In genomic region chr16:46908540-46909372, GRCh38 we compare ENCODE assay signal across 1 cellular context.
TF ChIP-seq lines count a peak whose summit lies in the region.

No MANE protein-coding gene starts in this region.

TF ChIP-seq in HepG2, 621 proteins besides CTCF, POLR2A, EP300 and RAD21 (continued from another document and continues in another):
- TF ChIP-seq, protein P1, sequence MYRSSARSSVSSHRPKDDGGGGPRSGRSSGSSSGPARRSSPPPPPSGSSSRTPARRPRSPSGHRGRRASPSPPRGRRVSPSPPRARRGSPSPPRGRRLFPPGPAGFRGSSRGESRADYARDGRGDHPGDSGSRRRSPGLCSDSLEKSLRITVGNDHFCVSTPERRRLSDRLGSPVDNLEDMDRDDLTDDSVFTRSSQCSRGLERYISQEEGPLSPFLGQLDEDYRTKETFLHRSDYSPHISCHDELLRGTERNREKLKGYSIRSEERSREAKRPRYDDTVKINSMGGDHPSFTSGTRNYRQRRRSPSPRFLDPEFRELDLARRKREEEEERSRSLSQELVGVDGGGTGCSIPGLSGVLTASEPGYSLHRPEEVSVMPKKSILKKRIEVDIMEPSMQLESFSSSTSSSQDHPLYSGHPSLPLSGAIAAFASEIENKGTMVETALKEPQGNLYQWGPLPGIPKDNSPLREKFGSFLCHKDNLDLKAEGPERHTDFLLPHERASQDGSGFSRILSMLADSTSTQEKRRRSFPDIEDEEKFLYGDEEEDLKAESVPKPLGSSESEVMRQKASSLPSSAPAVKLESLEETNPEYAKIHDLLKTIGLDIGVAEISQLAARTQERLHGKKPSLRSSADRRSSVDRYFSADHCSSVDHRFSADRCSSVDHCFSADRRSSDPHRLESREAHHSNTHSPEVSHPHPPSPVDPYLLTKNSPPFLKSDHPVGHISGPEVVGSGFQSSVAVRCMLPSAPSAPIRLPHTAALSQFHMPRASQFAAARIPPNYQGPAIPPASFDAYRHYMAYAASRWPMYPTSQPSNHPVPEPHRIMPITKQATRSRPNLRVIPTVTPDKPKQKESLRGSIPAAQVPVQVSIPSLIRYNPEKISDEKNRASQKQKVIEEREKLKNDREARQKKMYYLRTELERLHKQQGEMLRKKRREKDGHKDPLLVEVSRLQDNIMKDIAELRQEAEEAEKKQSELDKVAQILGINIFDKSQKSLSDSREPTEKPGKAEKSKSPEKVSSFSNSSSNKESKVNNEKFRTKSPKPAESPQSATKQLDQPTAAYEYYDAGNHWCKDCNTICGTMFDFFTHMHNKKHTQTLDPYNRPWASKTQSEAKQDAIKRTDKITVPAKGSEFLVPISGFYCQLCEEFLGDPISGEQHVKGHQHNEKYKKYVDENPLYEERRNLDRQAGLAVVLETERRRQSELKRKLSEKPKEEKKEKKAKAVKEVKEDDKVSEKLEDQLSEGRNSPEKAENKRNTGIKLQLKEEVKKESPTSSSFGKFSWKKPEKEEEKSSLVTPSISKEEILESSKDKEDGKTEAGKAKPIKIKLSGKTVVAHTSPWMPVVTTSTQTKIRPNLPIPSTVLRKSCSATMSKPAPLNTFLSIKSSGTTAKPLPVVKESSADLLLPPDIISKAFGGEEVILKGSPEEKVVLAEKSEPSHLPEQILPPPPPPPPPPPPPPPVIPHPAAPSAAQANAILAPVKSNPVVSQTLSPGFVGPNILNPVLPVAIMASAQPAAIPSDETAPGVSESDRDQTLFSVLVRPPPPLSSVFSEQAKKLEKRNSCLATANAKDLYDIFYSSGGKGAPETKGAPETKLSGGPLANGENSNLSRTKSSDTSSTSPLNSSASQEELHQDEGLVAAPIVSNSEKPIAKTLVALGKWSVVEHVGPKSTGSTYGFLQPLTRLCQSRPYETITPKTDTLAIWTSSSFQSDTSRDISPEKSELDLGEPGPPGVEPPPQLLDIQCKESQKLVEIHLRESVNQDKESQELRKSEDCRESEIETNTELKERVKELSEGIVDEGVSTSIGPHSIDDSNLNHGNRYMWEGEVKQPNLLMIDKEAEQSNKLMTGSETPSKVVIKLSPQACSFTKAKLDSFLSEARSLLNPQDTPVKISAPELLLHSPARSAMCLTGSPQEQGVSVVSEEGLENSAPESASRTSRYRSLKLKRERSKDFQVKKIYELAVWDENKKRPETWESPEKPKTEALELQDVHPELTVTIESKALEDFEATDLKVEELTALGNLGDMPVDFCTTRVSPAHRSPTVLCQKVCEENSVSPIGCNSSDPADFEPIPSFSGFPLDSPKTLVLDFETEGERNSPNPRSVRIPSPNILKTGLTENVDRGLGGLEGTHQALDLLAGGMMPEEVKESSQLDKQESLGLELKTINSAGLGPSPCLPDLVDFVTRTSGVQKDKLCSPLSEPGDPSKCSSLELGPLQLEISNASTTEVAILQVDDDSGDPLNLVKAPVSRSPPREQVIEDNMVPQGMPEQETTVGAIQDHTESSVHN (CRISPR knock-in tag; IDR thresholded peaks at IDR 0.05), result no peak
- TF ChIP-seq HES4 (CRISPR knock-in tag; IDR thresholded peaks at IDR 0.05; ENCODE audit: borderline replicate concordance), result no peak
- no peak for TF ChIP-seq HDAC1 (CRISPR knock-in tag; IDR thresholded peaks at IDR 0.05)
- TF ChIP-seq MEIS1 (CRISPR knock-in tag; IDR thresholded peaks at IDR 0.05; ENCODE audit: borderline replicate concordance), result 0 out of 2 replicates have a peak, but pooled peaks have one; percentile 18
- no peak for TF ChIP-seq ZNF879 (CRISPR knock-in tag; IDR thresholded peaks at IDR 0.05)
- TF ChIP-seq SNAPC2 (CRISPR knock-in tag; IDR thresholded peaks at IDR 0.05), result no peak
- TF ChIP-seq ZBTB3 (CRISPR knock-in tag; IDR thresholded peaks at IDR 0.05; ENCODE audit: borderline replicate concordance, low read depth), result 0 out of 2 replicates have a peak, but pooled peaks have one; percentile 62
- TF ChIP-seq ZNF383 (CRISPR knock-in tag; IDR thresholded peaks at IDR 0.05; ENCODE audit: borderline replicate concordance), result no peak
- no peak for TF ChIP-seq ATRX (CRISPR knock-in tag; IDR thresholded peaks at IDR 0.05; ENCODE audit: borderline replicate concordance)
- TF ChIP-seq ZNF83 (CRISPR knock-in tag; IDR thresholded peaks at IDR 0.05; ENCODE audit: borderline replicate concordance), result no peak
- no peak for TF ChIP-seq MTF2 (CRISPR knock-in tag; IDR thresholded peaks at IDR 0.05; ENCODE audit: borderline replicate concordance)
- TF ChIP-seq ZC3H4 (CRISPR knock-in tag; IDR thresholded peaks at IDR 0.05; ENCODE audit: borderline replicate concordance), result no peak
- no peak for TF ChIP-seq RBFOX2 (IDR thresholded peaks at IDR 0.05; ENCODE audit: low read depth, low read length)
- 0 out of 2 replicates have a peak, but pooled peaks have one; percentile 51 for TF ChIP-seq ZNF335 (CRISPR knock-in tag; IDR thresholded peaks at IDR 0.05)
- TF ChIP-seq ZNF619 (CRISPR knock-in tag; IDR thresholded peaks at IDR 0.05), result no peak
- no peak for TF ChIP-seq RFX5 (IDR thresholded peaks at IDR 0.05; ENCODE audit: low read depth, low read length)
- TF ChIP-seq ZNF672 (CRISPR knock-in tag; IDR thresholded peaks at IDR 0.05), result no peak
- TF ChIP-seq ZSCAN9 (CRISPR knock-in tag; IDR thresholded peaks at IDR 0.05; ENCODE audit: borderline replicate concordance), result no peak
- TF ChIP-seq, protein P2, sequence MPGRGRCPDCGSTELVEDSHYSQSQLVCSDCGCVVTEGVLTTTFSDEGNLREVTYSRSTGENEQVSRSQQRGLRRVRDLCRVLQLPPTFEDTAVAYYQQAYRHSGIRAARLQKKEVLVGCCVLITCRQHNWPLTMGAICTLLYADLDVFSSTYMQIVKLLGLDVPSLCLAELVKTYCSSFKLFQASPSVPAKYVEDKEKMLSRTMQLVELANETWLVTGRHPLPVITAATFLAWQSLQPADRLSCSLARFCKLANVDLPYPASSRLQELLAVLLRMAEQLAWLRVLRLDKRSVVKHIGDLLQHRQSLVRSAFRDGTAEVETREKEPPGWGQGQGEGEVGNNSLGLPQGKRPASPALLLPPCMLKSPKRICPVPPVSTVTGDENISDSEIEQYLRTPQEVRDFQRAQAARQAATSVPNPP (CRISPR knock-in tag; IDR thresholded peaks at IDR 0.05), result no peak
- TF ChIP-seq MLLT10 (CRISPR knock-in tag; IDR thresholded peaks at IDR 0.05), result no peak
- TF ChIP-seq RBM22 (optimal IDR thresholded peaks at IDR 0.05; ENCODE audit: low read length), result peak; percentile 60
- peak; percentile 45; the same call in 1 of the 2 replicates for TF ChIP-seq RCOR2 (CRISPR knock-in tag; IDR thresholded peaks at IDR 0.05)
- peak; percentile 75; the same call in 1 of the 2 replicates for TF ChIP-seq NFIB (CRISPR knock-in tag; IDR thresholded peaks at IDR 0.05; ENCODE audit: borderline replicate concordance)
- peak; percentile 53; the same call in 1 of the 2 replicates for TF ChIP-seq TSC22D2 (CRISPR knock-in tag; IDR thresholded peaks at IDR 0.05; ENCODE audit: borderline replicate concordance)
- TF ChIP-seq ZNF607 (CRISPR knock-in tag; IDR thresholded peaks at IDR 0.05; ENCODE audit: borderline replicate concordance), result no peak
- no peak for TF ChIP-seq ZNF670 (CRISPR knock-in tag; IDR thresholded peaks at IDR 0.05; ENCODE audit: borderline replicate concordance)
- TF ChIP-seq ZSCAN29 (CRISPR knock-in tag; conservative IDR thresholded peaks at IDR 0.05), result no peak
- TF ChIP-seq YEATS2 (CRISPR knock-in tag; IDR thresholded peaks at IDR 0.05; ENCODE audit: borderline replicate concordance), result no peak
- 0 out of 2 replicates have a peak, but pooled peaks have one; percentile 8 for TF ChIP-seq ARNTL (CRISPR knock-in tag; IDR thresholded peaks at IDR 0.05)
- TF ChIP-seq PATZ1 (CRISPR knock-in tag; IDR thresholded peaks at IDR 0.05), result peak; percentile 20; the same call in 1 of the 2 replicates
- TF ChIP-seq ZNF264 (CRISPR knock-in tag; IDR thresholded peaks at IDR 0.05), result no peak
- TF ChIP-seq BORCS8-MEF2B (CRISPR knock-in tag; IDR thresholded peaks at IDR 0.05), result 0 out of 2 replicates have a peak, but pooled peaks have one; percentile 28
- TF ChIP-seq, protein P3, sequence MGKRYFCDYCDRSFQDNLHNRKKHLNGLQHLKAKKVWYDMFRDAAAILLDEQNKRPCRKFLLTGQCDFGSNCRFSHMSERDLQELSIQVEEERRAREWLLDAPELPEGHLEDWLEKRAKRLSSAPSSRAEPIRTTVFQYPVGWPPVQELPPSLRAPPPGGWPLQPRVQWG (CRISPR knock-in tag; IDR thresholded peaks at IDR 0.05; ENCODE audit: borderline replicate concordance, low read depth), result no peak
- peak; percentile 32; the same call in 1 of the 2 replicates for TF ChIP-seq ZNF605 (CRISPR knock-in tag; IDR thresholded peaks at IDR 0.05)
- TF ChIP-seq CEBPB (IDR thresholded peaks at IDR 0.05; ENCODE audit: borderline replicate concordance, low read depth, low read length), result no peak
- peak; percentile 96 for TF ChIP-seq SMC3 (IDR thresholded peaks at IDR 0.05; ENCODE audit: low read length)
- no peak for TF ChIP-seq ZNF674 (CRISPR knock-in tag; IDR thresholded peaks at IDR 0.05; ENCODE audit: low read depth)
- TF ChIP-seq ZMYM2 (CRISPR knock-in tag; IDR thresholded peaks at IDR 0.05), result no peak
- 0 out of 2 replicates have a peak, but pooled peaks have one; percentile 27 for TF ChIP-seq MIXL1 (CRISPR knock-in tag; IDR thresholded peaks at IDR 0.05)
- TF ChIP-seq NCOA2 (CRISPR knock-in tag; IDR thresholded peaks at IDR 0.05), result no peak
- peak; percentile 83; the same call in 1 of the 2 replicates for TF ChIP-seq KLF6 (CRISPR knock-in tag; IDR thresholded peaks at IDR 0.05)
- no peak for TF ChIP-seq BCL6 (CRISPR knock-in tag; IDR thresholded peaks at IDR 0.05)
- TF ChIP-seq TIGD3 (CRISPR knock-in tag; IDR thresholded peaks at IDR 0.05; ENCODE audit: borderline replicate concordance), result no peak
- no peak for TF ChIP-seq ZNF558 (CRISPR knock-in tag; IDR thresholded peaks at IDR 0.05; ENCODE audit: borderline replicate concordance)
- TF ChIP-seq NBN (conservative IDR thresholded peaks at IDR 0.05), result no peak
- no peak for TF ChIP-seq MZF1 (CRISPR knock-in tag; IDR thresholded peaks at IDR 0.05; ENCODE audit: borderline replicate concordance)
- no peak for TF ChIP-seq TBX2 (CRISPR knock-in tag; IDR thresholded peaks at IDR 0.05; ENCODE audit: borderline replicate concordance)
- TF ChIP-seq ZNF432 (CRISPR knock-in tag; IDR thresholded peaks at IDR 0.05; ENCODE audit: borderline replicate concordance), result no peak
- no peak for TF ChIP-seq TCF12 (IDR thresholded peaks at IDR 0.05)
- TF ChIP-seq TCF12 (CRISPR knock-in tag; IDR thresholded peaks at IDR 0.05), result no peak
- TF ChIP-seq ATF7 (IDR thresholded peaks at IDR 0.05), result no peak
- no peak for TF ChIP-seq ATF7 (CRISPR knock-in tag; IDR thresholded peaks at IDR 0.05)
- TF ChIP-seq, protein P4, sequence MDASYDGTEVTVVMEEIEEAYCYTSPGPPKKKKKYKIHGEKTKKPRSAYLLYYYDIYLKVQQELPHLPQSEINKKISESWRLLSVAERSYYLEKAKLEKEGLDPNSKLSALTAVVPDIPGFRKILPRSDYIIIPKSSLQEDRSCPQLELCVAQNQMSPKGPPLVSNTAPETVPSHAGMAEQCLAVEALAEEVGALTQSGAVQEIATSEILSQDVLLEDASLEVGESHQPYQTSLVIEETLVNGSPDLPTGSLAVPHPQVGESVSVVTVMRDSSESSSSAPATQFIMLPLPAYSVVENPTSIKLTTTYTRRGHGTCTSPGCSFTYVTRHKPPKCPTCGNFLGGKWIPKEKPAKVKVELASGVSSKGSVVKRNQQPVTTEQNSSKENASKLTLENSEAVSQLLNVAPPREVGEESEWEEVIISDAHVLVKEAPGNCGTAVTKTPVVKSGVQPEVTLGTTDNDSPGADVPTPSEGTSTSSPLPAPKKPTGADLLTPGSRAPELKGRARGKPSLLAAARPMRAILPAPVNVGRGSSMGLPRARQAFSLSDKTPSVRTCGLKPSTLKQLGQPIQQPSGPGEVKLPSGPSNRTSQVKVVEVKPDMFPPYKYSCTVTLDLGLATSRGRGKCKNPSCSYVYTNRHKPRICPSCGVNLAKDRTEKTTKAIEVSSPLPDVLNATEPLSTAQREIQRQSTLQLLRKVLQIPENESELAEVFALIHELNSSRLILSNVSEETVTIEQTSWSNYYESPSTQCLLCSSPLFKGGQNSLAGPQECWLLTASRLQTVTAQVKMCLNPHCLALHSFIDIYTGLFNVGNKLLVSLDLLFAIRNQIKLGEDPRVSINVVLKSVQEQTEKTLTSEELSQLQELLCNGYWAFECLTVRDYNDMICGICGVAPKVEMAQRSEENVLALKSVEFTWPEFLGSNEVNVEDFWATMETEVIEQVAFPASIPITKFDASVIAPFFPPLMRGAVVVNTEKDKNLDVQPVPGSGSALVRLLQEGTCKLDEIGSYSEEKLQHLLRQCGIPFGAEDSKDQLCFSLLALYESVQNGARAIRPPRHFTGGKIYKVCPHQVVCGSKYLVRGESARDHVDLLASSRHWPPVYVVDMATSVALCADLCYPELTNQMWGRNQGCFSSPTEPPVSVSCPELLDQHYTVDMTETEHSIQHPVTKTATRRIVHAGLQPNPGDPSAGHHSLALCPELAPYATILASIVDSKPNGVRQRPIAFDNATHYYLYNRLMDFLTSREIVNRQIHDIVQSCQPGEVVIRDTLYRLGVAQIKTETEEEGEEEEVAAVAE (CRISPR knock-in tag; IDR thresholded peaks at IDR 0.05; ENCODE audit: borderline replicate concordance), result 0 out of 2 replicates have a peak, but pooled peaks have one; percentile 15
- TF ChIP-seq CBX5 (CRISPR knock-in tag; IDR thresholded peaks at IDR 0.05; ENCODE audit: borderline replicate concordance), result no peak
- TF ChIP-seq RFXAP (CRISPR knock-in tag; IDR thresholded peaks at IDR 0.05; ENCODE audit: borderline replicate concordance), result no peak
- no peak for TF ChIP-seq NFATC3 (CRISPR knock-in tag; IDR thresholded peaks at IDR 0.05)
- no peak for TF ChIP-seq ONECUT2 (CRISPR knock-in tag; IDR thresholded peaks at IDR 0.05)
